Comparison of ENCODE assay signal across 33 cellular contexts in the genomic region with DNA sequence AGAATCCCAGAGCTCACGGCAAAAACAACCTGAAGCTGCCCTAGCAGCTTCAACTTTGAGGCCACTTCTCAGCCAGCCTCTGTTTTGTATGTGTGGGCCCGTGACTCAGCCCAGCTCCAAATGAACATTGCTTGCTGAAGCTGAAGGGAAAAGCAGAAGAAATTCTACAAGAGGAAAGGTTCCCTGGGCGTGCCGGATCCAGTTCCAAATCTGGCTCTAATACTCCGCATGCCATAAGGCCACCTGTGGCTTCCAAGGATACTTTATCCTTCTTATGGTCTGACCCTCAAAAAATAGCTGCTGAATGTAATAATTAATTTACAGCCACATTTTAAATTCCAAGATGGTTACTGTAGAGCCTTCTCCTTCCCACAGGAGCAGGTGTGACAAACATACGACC. TPM values are rescaled to one million over a fixed set of nuclear protein-coding genes. Genes with fewer than 3 reads are reported as not detected.
DNase-seq lines count a peak whose midpoint lies in the region; ATAC-seq and TF ChIP-seq lines count a peak whose summit lies in the region.
"Had no signal": no experiment of that assay in that cellular context is flagged by ENCODE, and none has a peak within 500 bp of the region (broad histone marks: within the 10 kb centered on the region; RNA-seq: fewer than 3 reads in every experiment).

No MANE protein-coding gene starts in this region.

- H3K27ac ChIP-seq in caudate nucleus (ENCODE audit: low read depth, low read length): no peak overlapping the region
- H3K27ac ChIP-seq: adrenal gland, breast epithelium, coronary artery, skin epidermis had no signal

- TF ChIP-seq CTCF in epithelial cell of esophagus (IDR thresholded peaks at IDR 0.05; ENCODE audit: insufficient read depth, low read depth, low read length, missing control alignments) (no peak), GM10266 (IDR thresholded peaks at IDR 0.05; ENCODE audit: control insufficient read depth, insufficient read depth, low read depth, missing control alignments) (no peak)

- ATAC-seq in HG03571 (IDR thresholded peaks at IDR 0.05; ENCODE audit: unreplicated experiment) (no peak), GM21786 (IDR thresholded peaks at IDR 0.05; ENCODE audit: unreplicated experiment) (no peak)
- ATAC-seq: GM23338, Panc1 had no signal

- DNase-seq in A172 (ENCODE audit: low spot score) (peak; percentile 50), LoVo (ENCODE audit: low spot score) (peak; percentile 15), epithelial cell of esophagus (ENCODE audit: low read depth) (peak; percentile 19), myocyte (ENCODE audit: low read depth) (peak; percentile 85), GM10266 (ENCODE audit: extremely low spot score) (no peak), caudate nucleus (lab: John Stamatoyannopoulos, UW) (no peak)
- DNase-seq: 8988T; activated CD4-positive, alpha-beta memory T cell treated with anti-CD3 and anti-CD28 coated beads, Interleukin-2, amount 10 ng/mL, durations not matched to agents 7 days and 5 days; activated CD8-positive, alpha-beta memory T cell treated with anti-CD3 and anti-CD28 coated beads, Interleukin-2, amount 50 U/mL, for 48 hours; activated naive CD4-positive, alpha-beta T cell treated with anti-CD3 and anti-CD28 coated beads for 36 hours; adrenal gland; DND-41; effector memory CD4-positive, alpha-beta T cell; left cardiac atrium; MV-4-11; NCI-H1436; NCI-H2081 treated with DMSO at 0.1 percent for 48 hours; NCI-H226; SHP77 treated with DMSO at 0.1 percent for 48 hours; stimulated activated naive CD4-positive, alpha-beta T cell had no signal

- no peak overlapping the region for H3K4me3 ChIP-seq in epithelial cell of esophagus (ENCODE audit: low read length)
- H3K4me3 ChIP-seq: adrenal gland, breast epithelium, coronary artery, GM23338, lung, skin epidermis had no signal

RNA-seq across cellular contexts. Expression of gene TSPAN2, which starts 24.3 kb away (rescaled TPM):
- total RNA-seq in A172 (2014; rRNA removed; shearing (Covaris generic)): 2.0 and 3.2 TPM in 2 replicates
- 0.51 and 0.88 TPM in 2 replicates for total RNA-seq in myocyte
- polyA plus RNA-seq in myocyte (2012): 31.9 TPM

RNA-seq across cellular contexts. Expression of gene TSHB, which starts 35.4 kb away (rescaled TPM):
- total RNA-seq in A172 (2014; rRNA removed; shearing (Covaris generic)): not detected in 2 replicates
- total RNA-seq in myocyte: not detected in 2 replicates
- not detected for polyA plus RNA-seq in myocyte (2012)
- total RNA-seq: activated CD4-positive, alpha-beta memory T cell treated with anti-CD3 and anti-CD28 coated beads, Interleukin-2, amount 10 ng/mL, durations not matched to agents 7 days and 5 days; activated naive CD4-positive, alpha-beta T cell treated with anti-CD3 and anti-CD28 coated beads for 36 hours; adrenal gland; breast epithelium; epithelial cell of proximal tubule; GM23338; left cardiac atrium; lung; mononuclear cell; osteocyte; urinary bladder had no signal
- polyA plus RNA-seq: adrenal gland, CD14-positive monocyte, GM23338, lung, urinary bladder had no signal

Comparison
In these comparisons a context has a peak if more than half of its experiments do, and no peak if none do; other contexts are left out.
1. DNase-seq: peak in A172 (single experiment), LoVo (single experiment), epithelial cell of esophagus (single experiment) and myocyte (single experiment); none in GM10266 (single experiment) and caudate nucleus (0 of 61).